17 cellular contexts compared by ENCODE assay signal in genomic region chr2:159088906-159089305, GRCh38.
DNase-seq lines count a peak whose midpoint lies in the region; ATAC-seq lines count a peak whose summit lies in the region.
"Had no signal": no experiment of that assay in that cellular context is flagged by ENCODE, and none has a peak within 500 bp of the region (broad histone marks: within the 10 kb centered on the region; RNA-seq: fewer than 3 reads in every experiment).

No MANE protein-coding gene starts in this region.

- H3K27me3 Mint-ChIP-seq in naive B cell: no peaks in the 10 kb centered on the region

- no peak for DNase-seq in right cardiac atrium
- DNase-seq in cardiac septum (ENCODE audit: low spot score): no peak
- peak; percentile 43 for DNase-seq in dermis blood vessel endothelial cell
- no peak for DNase-seq in naive B cell
- DNase-seq: activated CD4-positive, alpha-beta T cell treated with anti-CD3 and anti-CD28 coated beads, Interleukin-2, amount 50 U/mL, for 4 hours; activated naive CD4-positive, alpha-beta T cell; BE2C; GDM1; left colon; NCI-H1092 treated with DMSO at 0.1 percent for 48 hours; NCI-H748 treated with DMSO at 0.1 percent for 48 hours; T-helper 1 cell; trophoblast cell had no signal

- H3K4me3 ChIP-seq in right cardiac atrium (ENCODE audit: low read length): no peak overlapping the region

- peak overlapping the region in 3 of 8 donors; percentile 8 to 26 (median 22) for H3K4me3 Mint-ChIP-seq in naive B cell

- peak overlapping the region in 4 of 6 donors; percentile 13 to 79 (median 62) for H3K27ac Mint-ChIP-seq in naive B cell

- intact Hi-C loops in right cardiac atrium (cut with DNase I): no loop called here
- intact Hi-C loops in cardiac septum (cut with DNase I): no loop called here

- peaks cover 0 to 7% of the 10 kb centered on the region in 2 donors for H3K36me3 Mint-ChIP-seq in naive B cell

- peak overlapping the region; percentile 33 for H3K27ac ChIP-seq in right cardiac atrium (ENCODE audit: low read length)

- H3K27me3 ChIP-seq in right cardiac atrium (ENCODE audit: control insufficient read depth, insufficient read depth): no peaks in the 10 kb centered on the region
- H3K27me3 ChIP-seq: BE2C had no signal

- H3K4me1 ChIP-seq in right cardiac atrium (ENCODE audit: control insufficient read depth, insufficient read depth, low read length): peaks cover 38% of the 10 kb centered on the region
- H3K4me1 ChIP-seq: BE2C had no signal

- H3K9me3 Mint-ChIP-seq in naive B cell: peaks cover 0 to 2% (median 0%) of the 10 kb centered on the region in 7 donors

- H3K4me1 Mint-ChIP-seq in naive B cell: peaks cover 49 to 73% (median 56%) of the 10 kb centered on the region in 3 donors

- H3K9me3 ChIP-seq in right cardiac atrium (ENCODE audit: control insufficient read depth, low read length): no peaks in the 10 kb centered on the region
- H3K9me3 ChIP-seq: BE2C had no signal

- no peak for ATAC-seq in right cardiac atrium
- ATAC-seq in naive B cell (ENCODE audit: low read depth in 2 of 2): no peak
- no peak for ATAC-seq in HG03342 (IDR thresholded peaks at IDR 0.05; ENCODE audit: unreplicated experiment)
- ATAC-seq in HG03521 (IDR thresholded peaks at IDR 0.05; ENCODE audit: unreplicated experiment): no peak
- ATAC-seq in GM18858 (IDR thresholded peaks at IDR 0.05; ENCODE audit: unreplicated experiment): no peak
- ATAC-seq in HG02571 (IDR thresholded peaks at IDR 0.05; ENCODE audit: unreplicated experiment): no peak
- ATAC-seq: left colon had no signal

- 31% methylated on average over 1 of the region's 1 CpG for WGBS in right cardiac atrium
